Comparison of ENCODE assay signal across 9 cellular contexts in genomic region chr9:19101203-19101602, GRCh38. TPM values are rescaled to one million over a fixed set of nuclear protein-coding genes. Genes with fewer than 3 reads are reported as not detected.
DNase-seq lines count a peak whose midpoint lies in the region; ATAC-seq, FAIRE-seq and TF ChIP-seq lines count a peak whose summit lies in the region.
"Had no signal": no experiment of that assay in that cellular context is flagged by ENCODE, and none has a peak within 500 bp of the region (broad histone marks: within the 10 kb centered on the region; RNA-seq: fewer than 3 reads in every experiment).

No MANE protein-coding gene starts in this region.

- H3K27me3 Mint-ChIP-seq in activated T-helper 17 cell treated with anti-CD3 and anti-CD28 coated beads, Interleukin-2, amount 50 U/mL, for 72 hours = no peaks in the 10 kb centered on the region

- H3K9ac ChIP-seq in keratinocyte (ENCODE audit: control insufficient read depth, extremely low read depth, insufficient read depth, low read length) = no peak overlapping the region

- H3K27me3 ChIP-seq in BE2C = no peaks in the 10 kb centered on the region
- no peaks in the 10 kb centered on the region for H3K27me3 ChIP-seq in keratinocyte (ENCODE audit: control insufficient read depth, extremely low read depth, insufficient read depth, low read length)
- no peaks in the 10 kb centered on the region for H3K27me3 ChIP-seq in adrenal gland

- peaks cover 49% of the 10 kb centered on the region for H3K79me2 ChIP-seq in keratinocyte (ENCODE audit: control insufficient read depth, insufficient read depth, low read length)

- H2AFZ ChIP-seq in keratinocyte (ENCODE audit: control insufficient read depth, low read length) = no peak overlapping the region

- peaks cover 7% of the 10 kb centered on the region for H3K4me1 Mint-ChIP-seq in activated T-helper 17 cell treated with anti-CD3 and anti-CD28 coated beads, Interleukin-2, amount 50 U/mL, for 72 hours

- TF ChIP-seq POLR2A in adrenal gland (IDR thresholded peaks at IDR 0.05) = no peak

- H3K36me3 Mint-ChIP-seq in activated T-helper 17 cell treated with anti-CD3 and anti-CD28 coated beads, Interleukin-2, amount 50 U/mL, for 72 hours (ENCODE audit: low read depth) = peaks cover 54% of the 10 kb centered on the region

- H3K27ac Mint-ChIP-seq in activated T-helper 17 cell treated with anti-CD3 and anti-CD28 coated beads, Interleukin-2, amount 50 U/mL, for 72 hours = peak overlapping the region; percentile 90

- peak overlapping the region; percentile 80 for H3K4me2 ChIP-seq in keratinocyte (ENCODE audit: control insufficient read depth, extremely low read depth, insufficient read depth, low read depth, low read length)

- TF ChIP-seq CTCF in BE2C (IDR thresholded peaks at IDR 0.05; ENCODE audit: low read depth, low read length) = no peak
- no peak for TF ChIP-seq CTCF in HFF-Myc (IDR thresholded peaks at IDR 0.05; ENCODE audit: low read depth, low read length, missing control alignments)
- TF ChIP-seq CTCF in keratinocyte (optimal IDR thresholded peaks at IDR 0.05 in 1 of 3, IDR thresholded peaks at IDR 0.05 in 1 of 3, conservative IDR thresholded peaks at IDR 0.05 in 1 of 3; ENCODE audit: extremely low read depth in 1 of 3, insufficient read depth in 2 of 3, low read length in 3 of 3) = no peak
- no peak for TF ChIP-seq CTCF in adrenal gland (IDR thresholded peaks at IDR 0.05)

- no peak for FAIRE-seq in keratinocyte (lab: Jason Lieb, UNC)

- H3K9me1 ChIP-seq in keratinocyte (ENCODE audit: control insufficient read depth, extremely low read depth, insufficient read depth, low read length) = no peaks in the 10 kb centered on the region

- no peaks in the 10 kb centered on the region for H3K9me3 ChIP-seq in BE2C
- H3K9me3 ChIP-seq in keratinocyte (ENCODE audit: control insufficient read depth, low read depth, low read length) = no peaks in the 10 kb centered on the region
- H3K9me3 ChIP-seq in adrenal gland (replicated peaks in 1 of 3) = no peaks in the 10 kb centered on the region

- WGBS in adrenal gland, 4 donors = 86 to 90% (median 89%) methylated on average over 8 of the region's 8 CpGs

- H3K9me3 Mint-ChIP-seq in activated T-helper 17 cell treated with anti-CD3 and anti-CD28 coated beads, Interleukin-2, amount 50 U/mL, for 72 hours = no peaks in the 10 kb centered on the region

- H3K4me3 Mint-ChIP-seq in activated T-helper 17 cell treated with anti-CD3 and anti-CD28 coated beads, Interleukin-2, amount 50 U/mL, for 72 hours = peak overlapping the region; percentile 97

- dilution Hi-C loops in keratinocyte (cut with MboI; ENCODE audit: extremely low pct_ligation_motif_present, low sequenced_read_pairs) = no loop called here

- H3K4me1 ChIP-seq in BE2C (no peaks in the 10 kb centered on the region), keratinocyte (ENCODE audit: control insufficient read depth, extremely low read depth, insufficient read depth, low read length) (peaks cover 10% of the 10 kb centered on the region), adrenal gland (replicated peaks in 1 of 2) (peaks cover 11 to 12% of the 10 kb centered on the region in 2 donors)

- H3K4me3 ChIP-seq in BE2C (ENCODE audit: low read depth, low read length) = peak overlapping the region; percentile 96
- H3K4me3 ChIP-seq in HFF-Myc (replicated peaks; ENCODE audit: low read depth, low read length) = peak overlapping the region; percentile 98
- H3K4me3 ChIP-seq in keratinocyte (ENCODE audit: control insufficient read depth in 2 of 3, extremely low read depth in 1 of 3, insufficient read depth in 2 of 3, low read depth in 1 of 3, low read length in 3 of 3) = peak overlapping the region in 2 of 3 experiments; percentile 18 to 36
- H3K4me3 ChIP-seq in adrenal gland = peak overlapping the region in 1 of 4 donors; percentile 72

- intact Hi-C loops in adrenal gland (cut with DNase I) = no loop called here

- no peaks in the 10 kb centered on the region for H4K20me1 ChIP-seq in keratinocyte (ENCODE audit: control insufficient read depth, extremely low read depth, insufficient read depth, low read length)

- ATAC-seq in activated T-helper 17 cell treated with anti-CD3 and anti-CD28 coated beads, Interleukin-2, amount 50 U/mL, for 72 hours (replicated peaks) = no peak
- ATAC-seq in GM21423 (IDR thresholded peaks at IDR 0.05; ENCODE audit: unreplicated experiment) = no peak

- peaks cover 6% of the 10 kb centered on the region for H3K36me3 ChIP-seq in BE2C
- peaks cover 1 to 4% of the 10 kb centered on the region in 2 experiments for H3K36me3 ChIP-seq in keratinocyte (ENCODE audit: control insufficient read depth in 2 of 2, extremely low read depth in 1 of 2, insufficient read depth in 2 of 2, low read length in 2 of 2)
- H3K36me3 ChIP-seq in adrenal gland (replicated peaks in 1 of 2) = no peaks in the 10 kb centered on the region

- DNase-seq in BE2C = no peak
- DNase-seq in HFF-Myc (ENCODE audit: extremely low read depth, low read depth) = no peak
- DNase-seq in keratinocyte (ENCODE audit: low read depth, low spot score) = no peak
- DNase-seq in adrenal gland = no peak
- DNase-seq in NCI-H524 treated with DMSO at 0.1 percent for 48 hours (lab: John Stamatoyannopoulos, UW) = no peak
- DNase-seq in DMS153 (lab: John Stamatoyannopoulos, UW) = no peak
- DNase-seq: EL had no signal

- no peak overlapping the region for H3K27ac ChIP-seq in keratinocyte (ENCODE audit: control insufficient read depth, insufficient read depth, low read length)
- H3K27ac ChIP-seq in adrenal gland = no peak overlapping the region

RNA-seq across cellular contexts. Expression of gene HAUS6, which starts 1.5 kb away (rescaled TPM):
- polyA plus RNA-seq in BE2C (2012; ENCODE audit: insufficient read depth, insufficient read length, low read depth) = 5.4 TPM
- 10 to 100 TPM; 27.8 to 38.0 TPM for total RNA-seq in activated T-helper 17 cell treated with anti-CD3 and anti-CD28 coated beads, Interleukin-2, amount 50 U/mL, for 72 hours
- polyA plus RNA-seq in keratinocyte (8.8 to 15.7 TPM (median 9.6 TPM) in 3 replicates), adrenal gland (10 to 100 TPM in 1 of 3 donors, 1 to 10 TPM in 2; 4.0 to 14.7 (median 5.8) TPM)
- polyA plus RNA-seq in keratinocyte (2011; ENCODE audit: low read depth) = 10.2 TPM
- 5.8 and 10.3 TPM in 2 replicates for polyA plus RNA-seq in keratinocyte (2011; cell fraction: cytosol; rRNA removed)
- polyA plus RNA-seq in keratinocyte (2011; cell fraction: nucleus; rRNA removed) = 10.5 and 14.3 TPM in 2 replicates
- 6.7 and 9.4 TPM in 2 replicates for polyA plus RNA-seq in keratinocyte (2012; ENCODE audit: low replicate concordance)
- polyA minus RNA-seq in keratinocyte = 2.8 to 14.5 TPM (median 6.9 TPM) in 3 replicates
- polyA minus RNA-seq in keratinocyte (2011; cell fraction: cytosol; rRNA and poly(A)+ RNA removed) = 8.2 TPM
- 9.5 and 14.9 TPM in 2 replicates for polyA minus RNA-seq in keratinocyte (2011; cell fraction: nucleus; rRNA and poly(A)+ RNA removed)
- total RNA-seq in adrenal gland = 10 to 100 TPM in 5 of 8 donors, 1 to 10 TPM in 3; 5.2 to 15.0 (median 12.6) TPM

RNA-seq across cellular contexts. Expression of gene PLIN2, which starts 26.1 kb away (rescaled TPM):
- polyA plus RNA-seq in BE2C (2012; ENCODE audit: insufficient read depth, insufficient read length, low read depth) = 14.3 TPM
- 100 to 1,000 TPM; 114 to 136 TPM for total RNA-seq in activated T-helper 17 cell treated with anti-CD3 and anti-CD28 coated beads, Interleukin-2, amount 50 U/mL, for 72 hours
- polyA plus RNA-seq in keratinocyte = 40.3 to 101 TPM (median 45.6 TPM) in 3 replicates
- 291 TPM for polyA plus RNA-seq in keratinocyte (2011; ENCODE audit: low read depth)
- polyA plus RNA-seq in keratinocyte (2011; cell fraction: cytosol; rRNA removed) = 55.6 and 58.1 TPM in 2 replicates
- 60.5 and 68.8 TPM in 2 replicates for polyA plus RNA-seq in keratinocyte (2011; cell fraction: nucleus; rRNA removed)
- 26.6 and 437 TPM in 2 replicates for polyA plus RNA-seq in keratinocyte (2012; ENCODE audit: low replicate concordance)
- polyA minus RNA-seq in keratinocyte = 66.2 to 170 TPM (median 80.6 TPM) in 3 replicates
- polyA minus RNA-seq in keratinocyte (2011; cell fraction: cytosol; rRNA and poly(A)+ RNA removed) = 52.2 TPM
- 20.3 and 37.5 TPM in 2 replicates for polyA minus RNA-seq in keratinocyte (2011; cell fraction: nucleus; rRNA and poly(A)+ RNA removed)
- 100 to 1,000 TPM; 134 to 426 (median 221) TPM for total RNA-seq in adrenal gland
- 100 to 1,000 TPM in 1 of 3 donors, 10 to 100 TPM in 2; 43.4 to 134 (median 81.2) TPM for polyA plus RNA-seq in adrenal gland

RNA-seq across cellular contexts. Expression of gene RRAGA, which starts 52.0 kb away (rescaled TPM):
- 92.5 TPM for polyA plus RNA-seq in BE2C (2012; ENCODE audit: insufficient read depth, insufficient read length, low read depth)
- total RNA-seq in activated T-helper 17 cell treated with anti-CD3 and anti-CD28 coated beads, Interleukin-2, amount 50 U/mL, for 72 hours = 10 to 100 TPM; 64.0 to 66.0 TPM
- polyA plus RNA-seq in keratinocyte (123 to 169 TPM (median 137 TPM) in 3 replicates), adrenal gland (10 to 100 TPM; 29.5 to 95.1 (median 45.4) TPM)
- 18.3 TPM for polyA plus RNA-seq in keratinocyte (2011; ENCODE audit: low read depth)
- 112 and 142 TPM in 2 replicates for polyA plus RNA-seq in keratinocyte (2011; cell fraction: cytosol; rRNA removed)
- 117 and 118 TPM in 2 replicates for polyA plus RNA-seq in keratinocyte (2011; cell fraction: nucleus; rRNA removed)
- polyA plus RNA-seq in keratinocyte (2012; ENCODE audit: low replicate concordance) = 78.7 and 111 TPM in 2 replicates
- polyA minus RNA-seq in keratinocyte = 53.0 to 106 TPM (median 91.6 TPM) in 3 replicates
- 85.6 TPM for polyA minus RNA-seq in keratinocyte (2011; cell fraction: cytosol; rRNA and poly(A)+ RNA removed)
- polyA minus RNA-seq in keratinocyte (2011; cell fraction: nucleus; rRNA and poly(A)+ RNA removed) = 49.4 and 67.8 TPM in 2 replicates
- 100 to 1,000 TPM in 3 of 8 donors, 10 to 100 TPM in 5; 41.8 to 115 (median 89.0) TPM for total RNA-seq in adrenal gland
